In the genomic region with DNA sequence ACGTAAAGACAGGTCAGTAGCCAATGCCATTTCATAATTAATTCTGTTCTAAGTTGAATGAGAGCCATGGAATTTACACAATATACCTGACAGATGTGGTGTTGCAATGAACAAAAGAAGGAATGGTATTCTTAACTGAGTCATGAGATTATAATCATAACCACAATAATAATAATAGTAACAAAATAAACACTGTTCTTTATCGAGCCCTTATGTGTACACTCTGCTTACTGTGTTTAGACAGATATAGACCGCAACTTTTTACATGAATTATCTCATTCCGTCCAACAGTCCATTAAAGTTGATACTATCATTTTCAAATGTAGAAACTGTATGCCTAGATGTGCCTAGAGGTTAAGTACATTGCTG, we compare ENCODE assay signal across 24 cellular contexts. TPM values are rescaled to one million over a fixed set of nuclear protein-coding genes. Genes with fewer than 3 reads are reported as not detected.
A peak's percentile ranks its signal among the peaks of the same experiment; 100 is the strongest.
DNase-seq lines count a peak whose midpoint lies in the region; ATAC-seq, FAIRE-seq and TF ChIP-seq lines count a peak whose summit lies in the region.
"Had no signal": no experiment of that assay in that cellular context is flagged by ENCODE, and none has a peak within 500 bp of the region (broad histone marks: within the 10 kb centered on the region; RNA-seq: fewer than 3 reads in every experiment).

No MANE protein-coding gene starts in this region.

- H3K79me2 ChIP-seq in mammary epithelial cell (ENCODE audit: insufficient read depth, low read length): peaks cover 79% of the 10 kb centered on the region

- peaks cover 17% of the 10 kb centered on the region for H3K36me3 Mint-ChIP-seq in MCF 10A (ENCODE audit: insufficient read depth, unreplicated experiment)
- H3K36me3 Mint-ChIP-seq in naive thymus-derived CD8-positive, alpha-beta T cell: peaks cover 0 to 19% (median 4%) of the 10 kb centered on the region in 3 donors

- H3K4me2 ChIP-seq in mammary epithelial cell (ENCODE audit: insufficient read depth, low read depth, low read length): peak overlapping the region; percentile 19

- no peak overlapping the region for H3K9ac ChIP-seq in mammary epithelial cell (ENCODE audit: insufficient read depth, low read length)

- FAIRE-seq in GM19239 (lab: Jason Lieb, UNC): no peak
- FAIRE-seq: A204.1 had no signal

- in situ Hi-C loops in mammary epithelial cell (cut with MboI; ENCODE audit: low sequenced_read_pairs in 2 of 2): no loop called here

- CTCF ChIA-PET in MCF 10A (lab: Yijun Ruan, JAX) (interaction anchor here (0.8 to 1.9 kb wide), 4 partner anchors 11 to 54 kb away, joined by 3 to 15 read pairs (median 4); no protein-coding TSS in a partner anchor), mammary epithelial cell (lab: Charles Lee; ENCODE audit: low non-redundant PET) (interaction anchor here (0.6 kb wide), 1 partner anchor 38 kb away, joined by 12 read pairs; no protein-coding TSS in a partner anchor)

- no peak overlapping the region for H3K4me3 Mint-ChIP-seq in MCF 10A (ENCODE audit: unreplicated experiment)
- H3K4me3 Mint-ChIP-seq in naive thymus-derived CD8-positive, alpha-beta T cell: no peak overlapping the region
- H3K4me3 Mint-ChIP-seq: CD8-positive, alpha-beta T cell; dendritic cell treated with granulocyte-macrophage colony-stimulating factor and Interleukin-4, amounts not matched to agents 40 ng/mL and 50 ng/mL, for 4 days; stimulated activated naive B cell treated with anti-CD40 and anti-IgM and Interleukin-4, amounts not matched to agents 10 μg/mL and 1 μg/mL and 100 μg/mL, for 72 hours; type B pancreatic cell had no signal

- H3K4me1 ChIP-seq in breast epithelium: peaks cover 0 to 5% of the 10 kb centered on the region in 2 donors
- H3K4me1 ChIP-seq in mammary epithelial cell (ENCODE audit: insufficient read depth, low read length): peaks cover 39% of the 10 kb centered on the region
- H3K4me1 ChIP-seq in foreskin keratinocyte: peaks cover 17% of the 10 kb centered on the region

- TF ChIP-seq CTCF in MCF 10A (IDR thresholded peaks at IDR 0.05; ENCODE audit: unreplicated experiment) (no peak), breast epithelium (IDR thresholded peaks at IDR 0.05) (no peak), mammary epithelial cell (conservative IDR thresholded peaks at IDR 0.05 in 1 of 2, IDR thresholded peaks at IDR 0.05 in 1 of 2; ENCODE audit: extremely low read depth in 1 of 2, insufficient read depth in 1 of 2, low read depth in 1 of 2, low read length in 2 of 2) (no peak), foreskin keratinocyte (conservative IDR thresholded peaks at IDR 0.05) (no peak)

- DNase-seq in MCF 10A (ENCODE audit: unreplicated experiment) (peak; percentile 89), breast epithelium (ENCODE audit: low spot score in 2 of 2) (no peak), mammary epithelial cell (peak; percentile 88), foreskin keratinocyte (peak; percentile 74), GM19239 (ENCODE audit: insufficient read length, low spot score) (no peak), activated gamma-delta T cell treated with Interleukin-2 at 50 U/mL for 16 hours (no peak)
- no peak for DNase-seq in naive thymus-derived CD8-positive, alpha-beta T cell
- DNase-seq: activated CD4-positive, CD25-positive, alpha-beta regulatory T cell; activated effector memory CD4-positive, alpha-beta T cell treated with anti-CD3 and anti-CD28 coated beads, Interleukin-2, amount 50 U/mL, for 16 hours; CD8-positive, alpha-beta T cell; DND-41; esophagus squamous epithelium; KG1; left ventricle myocardium superior; NCI-H1417; stimulated activated CD4-positive, alpha-beta T cell treated with anti-CD3 and anti-CD28 coated beads, Interleukin-12 subunit alpha, Interleukin-12 subunit beta, amount 100 ng/mL, for 4 hours; stimulated activated naive B cell treated with anti-CD40 and anti-IgM and Interleukin-4, amounts not matched to agents 10 μg/mL and 1 μg/mL and 100 μg/mL, for 72 hours; T-helper 1 cell had no signal

- intact Hi-C loops in MCF 10A (cut with micrococcal nuclease) (no loop called here), breast epithelium (cut with DNase I; ENCODE audit: low total_unique reads) (no loop called here), mammary epithelial cell (cut with micrococcal nuclease) (no loop called here)

- H3K27ac ChIP-seq in breast epithelium (no peak overlapping the region), mammary epithelial cell (ENCODE audit: insufficient read depth, low read depth, low read length) (peak overlapping the region; percentile 19), foreskin keratinocyte (no peak overlapping the region)
- H3K27ac ChIP-seq: esophagus squamous epithelium had no signal

- peaks cover 8% of the 10 kb centered on the region for H4K20me1 ChIP-seq in mammary epithelial cell (ENCODE audit: insufficient read depth, low read length)

- peak overlapping the region; percentile 55 for H3K27ac Mint-ChIP-seq in MCF 10A (ENCODE audit: low read depth, unreplicated experiment)
- H3K27ac Mint-ChIP-seq in naive thymus-derived CD8-positive, alpha-beta T cell: no peak overlapping the region
- H3K27ac Mint-ChIP-seq: CD8-positive, alpha-beta T cell; dendritic cell treated with granulocyte-macrophage colony-stimulating factor and Interleukin-4, amounts not matched to agents 40 ng/mL and 50 ng/mL, for 4 days; stimulated activated naive B cell treated with anti-CD40 and anti-IgM and Interleukin-4, amounts not matched to agents 10 μg/mL and 1 μg/mL and 100 μg/mL, for 72 hours; type B pancreatic cell had no signal

- no peaks in the 10 kb centered on the region for H3K9me3 Mint-ChIP-seq in MCF 10A (ENCODE audit: unreplicated experiment)
- H3K9me3 Mint-ChIP-seq in naive thymus-derived CD8-positive, alpha-beta T cell: no peaks in the 10 kb centered on the region
- H3K9me3 Mint-ChIP-seq: CD8-positive, alpha-beta T cell; dendritic cell treated with granulocyte-macrophage colony-stimulating factor and Interleukin-4, amounts not matched to agents 40 ng/mL and 50 ng/mL, for 4 days; stimulated activated naive B cell treated with anti-CD40 and anti-IgM and Interleukin-4, amounts not matched to agents 10 μg/mL and 1 μg/mL and 100 μg/mL, for 72 hours; type B pancreatic cell had no signal

- no peaks in the 10 kb centered on the region for H3K27me3 Mint-ChIP-seq in MCF 10A (ENCODE audit: insufficient read depth, unreplicated experiment)
- H3K27me3 Mint-ChIP-seq in naive thymus-derived CD8-positive, alpha-beta T cell: no peaks in the 10 kb centered on the region
- H3K27me3 Mint-ChIP-seq: dendritic cell treated with granulocyte-macrophage colony-stimulating factor and Interleukin-4, amounts not matched to agents 40 ng/mL and 50 ng/mL, for 4 days; progenitor cell of endocrine pancreas; stimulated activated naive B cell treated with anti-CD40 and anti-IgM and Interleukin-4, amounts not matched to agents 10 μg/mL and 1 μg/mL and 100 μg/mL, for 72 hours; type B pancreatic cell had no signal

- H3K36me3 ChIP-seq in breast epithelium (no peaks in the 10 kb centered on the region), mammary epithelial cell (ENCODE audit: insufficient read depth, low read length) (peaks cover 3% of the 10 kb centered on the region)

- H2AFZ ChIP-seq in mammary epithelial cell (ENCODE audit: low read depth, low read length): no peak overlapping the region

- ATAC-seq in foreskin keratinocyte: peak; percentile 77
- ATAC-seq in HG02981 (IDR thresholded peaks at IDR 0.05; ENCODE audit: unreplicated experiment): no peak
- no peak for ATAC-seq in naive thymus-derived CD8-positive, alpha-beta T cell
- ATAC-seq: CD8-positive, alpha-beta T cell; left ventricle myocardium superior; stimulated activated naive B cell treated with anti-CD40 and anti-IgM and Interleukin-4, amounts not matched to agents 10 μg/mL and 1 μg/mL and 100 μg/mL, for 72 hours had no signal

- dilution Hi-C loops in mammary epithelial cell (cut with HindIII; ENCODE audit: low sequenced_read_pairs): no loop called here

- no peaks in the 10 kb centered on the region for H3K9me3 ChIP-seq in breast epithelium
- no peaks in the 10 kb centered on the region for H3K9me3 ChIP-seq in mammary epithelial cell (replicated peaks; ENCODE audit: insufficient read depth, low read length)
- H3K9me3 ChIP-seq: esophagus squamous epithelium had no signal

- BruUV-seq in MCF 10A (replicated peaks; lab: Mats Ljungman, UMichigan): no TSS peak
- no TSS peak for BruUV-seq in mammary epithelial cell (replicated peaks; lab: Mats Ljungman, UMichigan)

- POLR2A ChIA-PET in MCF 10A (lab: Yijun Ruan, JAX): interaction anchor here (0.5 to 4.1 kb wide), 7 partner anchors 9 to 37 kb away, joined by 3 to 33 read pairs (median 4); partner anchors contain the start of gene SCAANT1
- POLR2A ChIA-PET in naive thymus-derived CD8-positive, alpha-beta T cell (lab: Charles Lee): no interaction called here

- no peak for TF ChIP-seq POLR2A in breast epithelium (IDR thresholded peaks at IDR 0.05)

- no peaks in the 10 kb centered on the region for H3K27me3 ChIP-seq in breast epithelium
- H3K27me3 ChIP-seq in mammary epithelial cell (ENCODE audit: insufficient read depth, low read length): no peaks in the 10 kb centered on the region
- H3K27me3 ChIP-seq in foreskin keratinocyte: no peaks in the 10 kb centered on the region
- H3K27me3 ChIP-seq: esophagus squamous epithelium had no signal

- H3K4me3 ChIP-seq in breast epithelium: no peak overlapping the region
- no peak overlapping the region for H3K4me3 ChIP-seq in mammary epithelial cell (replicated peaks in 1 of 3; ENCODE audit: insufficient read depth in 1 of 3, low read depth in 2 of 3, low read length in 3 of 3)
- H3K4me3 ChIP-seq: esophagus squamous epithelium had no signal

- H3K4me1 Mint-ChIP-seq in MCF 10A (ENCODE audit: insufficient read depth, unreplicated experiment): peaks cover 40% of the 10 kb centered on the region
- H3K4me1 Mint-ChIP-seq in naive thymus-derived CD8-positive, alpha-beta T cell: peaks cover 18 to 63% (median 58%) of the 10 kb centered on the region in 4 donors

- WGBS in mammary epithelial cell (ENCODE audit: low coverage, missing lambda C conversion rate): 37% methylated on average over 4 of the region's 4 CpGs

RNA-seq across cellular contexts. Expression of gene SCAANT1, which starts 28.2 kb away (rescaled TPM):
- total RNA-seq in MCF 10A (2022) (not detected in 2 replicates), breast epithelium (not detected), mammary epithelial cell (not detected), foreskin keratinocyte (not detected in 2 replicates)
- polyA plus RNA-seq in mammary epithelial cell (not detected), foreskin keratinocyte (0.79 TPM in 1 of 2 replicates, not detected in the other)
- polyA minus RNA-seq in mammary epithelial cell: not detected
- 1 to 10 TPM in 1 of 2 experiments, not detected in 1; 2.9 TPM for total RNA-seq in naive thymus-derived CD8-positive, alpha-beta T cell
- polyA plus RNA-seq in naive thymus-derived CD8-positive, alpha-beta T cell: not detected
- total RNA-seq: activated CD8-positive, alpha-beta memory T cell treated with anti-CD3 and anti-CD28 coated beads for 36 hours; CD8-positive, alpha-beta T cell; esophagus squamous epithelium; left ventricle myocardium superior; progenitor cell of endocrine pancreas had no signal

Comparison
In these comparisons a context has a peak if more than half of its experiments do, and no peak if none do; other contexts are left out.
1. DNase-seq: peak in MCF 10A (single experiment), mammary epithelial cell (single experiment) and foreskin keratinocyte (2 of 2); none in breast epithelium (0 of 2), GM19239 (single experiment), activated gamma-delta T cell treated with Interleukin-2 at 50 U/mL for 16 hours (single experiment) and naive thymus-derived CD8-positive, alpha-beta T cell (0 of 10).